ENCODE assay signal across 27 cellular contexts in genomic region chr5:152331006-152331405, GRCh38.
"Had no signal": no experiment of that assay in that cellular context is flagged by ENCODE, and none has a peak within 500 bp of the region (broad histone marks: within the 10 kb centered on the region; RNA-seq: fewer than 3 reads in every experiment).

No MANE protein-coding gene starts in this region.

- FAIRE-seq: TTC549 had no signal

- H3K27ac ChIP-seq: KMS-11, SK-N-MC had no signal

- H3K9ac ChIP-seq: KMS-11 had no signal

- H3K27ac Mint-ChIP-seq: activated CD4-positive, alpha-beta memory T cell treated with anti-CD3 and anti-CD28 coated beads for 36 hours; activated CD4-positive, alpha-beta T cell treated with anti-CD3 and anti-CD28 coated beads, Interleukin-2, amount 10 ng/mL, durations not matched to agents 7 days and 5 days; activated CD8-positive, alpha-beta memory T cell treated with anti-CD3 and anti-CD28 coated beads, Interleukin-2, amount 10 ng/mL, durations not matched to agents 7 days and 5 days; activated naive CD4-positive, alpha-beta T cell treated with anti-CD3 and anti-CD28 coated beads, Interleukin-2, amount 10 ng/mL, durations not matched to agents 7 days and 5 days; activated naive CD8-positive, alpha-beta T cell; activated naive CD8-positive, alpha-beta T cell treated with anti-CD3 and anti-CD28 coated beads, Interleukin-2, amount 50 U/mL, for 24 hours; brain; T-helper 1 cell treated with Interleukin-12 subunit alpha and Interleukin-12 subunit beta and Interleukin-4 antibody, amounts not matched to agents 30 μg/mL and 1 μg/mL, for 36 hours; T-helper 2 cell treated with Interferon-gamma antibody and Interleukin-4, amounts not matched to agents 5 μg/mL and 100 μg/mL, for 36 hours had no signal

- ATAC-seq: activated CD8-positive, alpha-beta memory T cell treated with anti-CD3 and anti-CD28 coated beads, Interleukin-2, amount 10 ng/mL, durations not matched to agents 7 days and 5 days; activated naive CD8-positive, alpha-beta T cell treated with anti-CD3 and anti-CD28 coated beads, Interleukin-2, amount 50 U/mL, for 24 hours had no signal

- H3K4me1 Mint-ChIP-seq: activated CD4-positive, alpha-beta T cell treated with anti-CD3 and anti-CD28 coated beads, Interleukin-2, amount 10 ng/mL, durations not matched to agents 7 days and 5 days; activated CD8-positive, alpha-beta memory T cell treated with anti-CD3 and anti-CD28 coated beads, Interleukin-2, amount 10 ng/mL, durations not matched to agents 7 days and 5 days; activated naive CD4-positive, alpha-beta T cell treated with anti-CD3 and anti-CD28 coated beads, Interleukin-2, amount 10 ng/mL, durations not matched to agents 7 days and 5 days; activated naive CD8-positive, alpha-beta T cell treated with anti-CD3 and anti-CD28 coated beads, Interleukin-2, amount 50 U/mL, for 24 hours had no signal

- H3K4me3 Mint-ChIP-seq: activated CD4-positive, alpha-beta memory T cell treated with anti-CD3 and anti-CD28 coated beads for 36 hours; activated CD4-positive, alpha-beta T cell treated with anti-CD3 and anti-CD28 coated beads, Interleukin-2, amount 10 ng/mL, durations not matched to agents 7 days and 5 days; activated CD8-positive, alpha-beta memory T cell treated with anti-CD3 and anti-CD28 coated beads, Interleukin-2, amount 10 ng/mL, durations not matched to agents 7 days and 5 days; activated naive CD4-positive, alpha-beta T cell treated with anti-CD3 and anti-CD28 coated beads, Interleukin-2, amount 10 ng/mL, durations not matched to agents 7 days and 5 days; activated naive CD8-positive, alpha-beta T cell; activated naive CD8-positive, alpha-beta T cell treated with anti-CD3 and anti-CD28 coated beads, Interleukin-2, amount 50 U/mL, for 24 hours; brain; T-helper 1 cell treated with Interleukin-12 subunit alpha and Interleukin-12 subunit beta and Interleukin-4 antibody, amounts not matched to agents 30 μg/mL and 1 μg/mL, for 36 hours; T-helper 2 cell treated with Interferon-gamma antibody and Interleukin-4, amounts not matched to agents 5 μg/mL and 100 μg/mL, for 36 hours had no signal

- DNase-seq: activated CD4-positive, alpha-beta memory T cell treated with anti-CD3 and anti-CD28 coated beads for 36 hours; activated CD4-positive, alpha-beta T cell treated with anti-CD3 and anti-CD28 coated beads, Interleukin-2, amount 10 ng/mL, durations not matched to agents 7 days and 5 days; activated CD8-positive, alpha-beta memory T cell treated with anti-CD3 and anti-CD28 coated beads, Interleukin-2, amount 10 ng/mL, durations not matched to agents 7 days and 5 days; activated CD8-positive, alpha-beta memory T cell treated with anti-CD3 and anti-CD28 coated beads, Interleukin-2, amount 50 U/mL, for 48 hours; activated effector memory CD4-positive, alpha-beta T cell treated with Interleukin-2 at 50 U/mL for 16 hours; activated naive CD4-positive, alpha-beta T cell treated with anti-CD3 and anti-CD28 coated beads, Interleukin-2, amount 10 ng/mL, durations not matched to agents 7 days and 5 days; activated naive CD8-positive, alpha-beta T cell treated with anti-CD3 and anti-CD28 coated beads, Interleukin-2, amount 50 U/mL, for 24 hours; activated T-cell treated with anti-CD3 and anti-CD28 coated beads, Interleukin-2, amount 50 U/mL, for 48 hours; anterior cingulate cortex; central memory CD4-positive, alpha-beta T cell; NCI-H1105; NCI-H1417 treated with DMSO at 0.1 percent for 48 hours; NCI-H187 treated with DMSO at 0.1 percent for 48 hours; NCI-H2081; NCI-H226; NCI-H446 treated with DMSO at 0.1 percent for 48 hours; NCI-H524; NCI-H69; NK-92 treated with Interleukin-12 subunit alpha and Interleukin-12 subunit beta, amount 100 ng/mL, for 24 hours; Right ventricle myocardium superior had no signal

- H3K27me3 Mint-ChIP-seq: activated CD4-positive, alpha-beta T cell treated with anti-CD3 and anti-CD28 coated beads, Interleukin-2, amount 10 ng/mL, durations not matched to agents 7 days and 5 days; activated CD8-positive, alpha-beta memory T cell treated with anti-CD3 and anti-CD28 coated beads, Interleukin-2, amount 10 ng/mL, durations not matched to agents 7 days and 5 days; activated naive CD4-positive, alpha-beta T cell treated with anti-CD3 and anti-CD28 coated beads, Interleukin-2, amount 10 ng/mL, durations not matched to agents 7 days and 5 days had no signal

- H3K36me3 Mint-ChIP-seq: activated CD4-positive, alpha-beta memory T cell treated with anti-CD3 and anti-CD28 coated beads for 36 hours; activated CD8-positive, alpha-beta memory T cell treated with anti-CD3 and anti-CD28 coated beads, Interleukin-2, amount 10 ng/mL, durations not matched to agents 7 days and 5 days; activated naive CD4-positive, alpha-beta T cell treated with anti-CD3 and anti-CD28 coated beads, Interleukin-2, amount 10 ng/mL, durations not matched to agents 7 days and 5 days; activated naive CD8-positive, alpha-beta T cell; brain had no signal

- H3K4me3 ChIP-seq: SK-N-MC had no signal

- H3K9me3 Mint-ChIP-seq: activated CD4-positive, alpha-beta T cell treated with anti-CD3 and anti-CD28 coated beads, Interleukin-2, amount 10 ng/mL, durations not matched to agents 7 days and 5 days; activated naive CD4-positive, alpha-beta T cell treated with anti-CD3 and anti-CD28 coated beads, Interleukin-2, amount 10 ng/mL, durations not matched to agents 7 days and 5 days; T-helper 1 cell treated with Interleukin-12 subunit alpha and Interleukin-12 subunit beta and Interleukin-4 antibody, amounts not matched to agents 30 μg/mL and 1 μg/mL, for 36 hours; T-helper 2 cell treated with Interferon-gamma antibody and Interleukin-4, amounts not matched to agents 5 μg/mL and 100 μg/mL, for 36 hours had no signal
